8 cellular contexts compared by ENCODE assay signal in genomic region chr5:150436141-150436680, GRCh38. TPM values are rescaled to one million over a fixed set of nuclear protein-coding genes. Genes with fewer than 3 reads are reported as not detected.
DNase-seq lines count a peak whose midpoint lies in the region; ATAC-seq and TF ChIP-seq lines count a peak whose summit lies in the region.

No MANE protein-coding gene starts in this region.

- H3K79me2 ChIP-seq in hepatocyte = no peaks in the 10 kb centered on the region

- H3K9me2 ChIP-seq in hepatocyte (replicated peaks; ENCODE audit: insufficient read depth) = no peaks in the 10 kb centered on the region

- no peak overlapping the region for H3K4me3 ChIP-seq in hepatocyte
- H3K4me3 ChIP-seq in skeletal muscle satellite cell (ENCODE audit: low read length) = no peak overlapping the region

- H3K9me3 ChIP-seq in hepatocyte (ENCODE audit: low read depth) (no peaks in the 10 kb centered on the region), skeletal muscle satellite cell (replicated peaks; ENCODE audit: low read length) (no peaks in the 10 kb centered on the region)

- DNase-seq in NK-92 treated with Interleukin-12 subunit alpha and Interleukin-12 subunit beta, amount 100 ng/mL, for 24 hours (lab: John Stamatoyannopoulos, UW) = peak; percentile 79
- no peak for DNase-seq in NK-92 (lab: John Stamatoyannopoulos, UW; ENCODE audit: unreplicated experiment)
- DNase-seq in NCI-H1930 (lab: John Stamatoyannopoulos, UW) = peak; percentile 44 to 51
- DNase-seq in T-helper 2 cell = peak; percentile 73 to 89 (median 83)
- DNase-seq in anterior cingulate cortex (lab: John Stamatoyannopoulos, UW) = peak in 56 of 58 donors; percentile 23 to 97 (median 75)
- DNase-seq in hepatocyte (ENCODE audit: low spot score) = peak; percentile 95

- no peaks in the 10 kb centered on the region for H4K20me1 ChIP-seq in hepatocyte (ENCODE audit: insufficient read depth, poor library complexity, severe bottlenecking)

- no peaks in the 10 kb centered on the region for H3K36me3 ChIP-seq in hepatocyte (replicated peaks; ENCODE audit: insufficient read depth, low read depth)
- H3K36me3 ChIP-seq in skeletal muscle satellite cell (ENCODE audit: insufficient read depth, low read length) = no peaks in the 10 kb centered on the region

- no peak overlapping the region for H3K9ac ChIP-seq in skeletal muscle satellite cell (ENCODE audit: low read depth, low read length)

- H3K27me3 ChIP-seq in hepatocyte (no peaks in the 10 kb centered on the region), skeletal muscle satellite cell (ENCODE audit: control insufficient read depth, insufficient read depth, low read length) (no peaks in the 10 kb centered on the region)

- H3K4me2 ChIP-seq in hepatocyte (no peak overlapping the region), skeletal muscle satellite cell (ENCODE audit: low read length) (peak overlapping the region; percentile 43)

- H3K4me1 ChIP-seq in hepatocyte (ENCODE audit: insufficient read depth) (no peaks in the 10 kb centered on the region), skeletal muscle satellite cell (ENCODE audit: control insufficient read depth, insufficient read depth, low read length) (peaks cover 3% of the 10 kb centered on the region)

- peak; percentile 91 for TF ChIP-seq CTCF in hepatocyte (IDR thresholded peaks at IDR 0.05; ENCODE audit: poor library complexity)

- no peak overlapping the region for H2AFZ ChIP-seq in hepatocyte

- no peak overlapping the region for H3K27ac ChIP-seq in hepatocyte

- WGBS in hepatocyte (ENCODE audit: low lambda C conversion rate, missing lambda C conversion rate) = 31% methylated on average over 13 of the region's 13 CpGs

- ATAC-seq in HG02970 (IDR thresholded peaks at IDR 0.05; ENCODE audit: low FRiP score, unreplicated experiment) = peak; percentile 85

RNA-seq across cellular contexts. Expression of gene RPS14, which starts 13.3 kb away (rescaled TPM):
- 2,319 and 2,589 TPM in 2 replicates for total RNA-seq in hepatocyte
- 1,067 and 1,087 TPM in 2 replicates for polyA plus RNA-seq in hepatocyte
- 3,190 and 4,225 TPM in 2 replicates for total RNA-seq in skeletal muscle satellite cell (2012; rRNA removed)

RNA-seq across cellular contexts. Expression of gene CD74, which starts 23.5 kb away (rescaled TPM):
- 51.1 and 57.2 TPM in 2 replicates for total RNA-seq in hepatocyte
- 103 and 107 TPM in 2 replicates for polyA plus RNA-seq in hepatocyte
- 0.76 and 1.1 TPM in 2 replicates for total RNA-seq in skeletal muscle satellite cell (2012; rRNA removed)
